In genomic region chr2:20485612-20485926, GRCh38 we compare ENCODE assay signal across 28 cellular contexts.
"Had no signal": no experiment of that assay in that cellular context is flagged by ENCODE, and none has a peak within 500 bp of the region (broad histone marks: within the 10 kb centered on the region; RNA-seq: fewer than 3 reads in every experiment).

No MANE protein-coding gene starts in this region.

- H3K27me3 ChIP-seq: brain microvascular endothelial cell, foreskin keratinocyte, heart left ventricle, left lung, pancreas, stomach, transverse colon had no signal

- H3K9me3 Mint-ChIP-seq: activated T-helper 1 cell treated with anti-CD3 and anti-CD28 coated beads, Interleukin-12 subunit alpha, Interleukin-12 subunit beta, Interleukin-2, Interleukin-4 antibody, amounts not matched to agents 30 ng/mL and 10 ng/mL and 1 ng/mL, durations not matched to agents 14 hours and 24 hours and 36 hours; endodermal cell; mesothelial cell of epicardium; naive B cell; stimulated activated naive B cell treated with anti-CD40 and anti-IgM and Interleukin-4, amounts not matched to agents 10 μg/mL and 1 μg/mL and 100 μg/mL, for 72 hours had no signal

- H3K27ac Mint-ChIP-seq: activated CD4-positive, alpha-beta T cell treated with anti-CD3 and anti-CD28 coated beads for 36 hours; activated T-helper 1 cell treated with anti-CD3 and anti-CD28 coated beads, Interleukin-12 subunit alpha, Interleukin-12 subunit beta, Interleukin-2, Interleukin-4 antibody, amounts not matched to agents 30 ng/mL and 10 ng/mL and 1 ng/mL, durations not matched to agents 14 hours and 24 hours and 36 hours; endodermal cell; mesothelial cell of epicardium; naive B cell; stimulated activated naive B cell treated with anti-CD40 and anti-IgM and Interleukin-4, amounts not matched to agents 10 μg/mL and 1 μg/mL and 100 μg/mL, for 72 hours had no signal

- H3K27ac ChIP-seq: brain microvascular endothelial cell, foreskin keratinocyte, heart left ventricle, left lung, pancreas, prostate gland, transverse colon had no signal

- H3K36me3 Mint-ChIP-seq: mesothelial cell of epicardium; naive B cell; stimulated activated naive B cell treated with anti-CD40 and anti-IgM and Interleukin-4, amounts not matched to agents 10 μg/mL and 1 μg/mL and 100 μg/mL, for 72 hours had no signal

- H3K4me1 Mint-ChIP-seq: activated CD4-positive, alpha-beta T cell treated with anti-CD3 and anti-CD28 coated beads for 36 hours; naive B cell had no signal

- H3K27me3 Mint-ChIP-seq: naive B cell; stimulated activated naive B cell treated with anti-CD40 and anti-IgM and Interleukin-4, amounts not matched to agents 10 μg/mL and 1 μg/mL and 100 μg/mL, for 72 hours had no signal

- DNase-seq: activated CD4-positive, alpha-beta T cell treated with anti-CD3 and anti-CD28 coated beads for 36 hours; activated CD4-positive, alpha-beta T cell treated with anti-CD3 and anti-CD28 coated beads, Interleukin-2, amount 50 U/mL, for 4 hours; activated CD4-positive, CD25-positive, alpha-beta regulatory T cell; activated gamma-delta T cell treated with Interleukin-2 at 50 U/mL for 16 hours; activated naive CD4-positive, alpha-beta T cell treated with anti-CD3 and anti-CD28 coated beads, Interleukin-2, amount 50 U/mL, for 16 hours; activated T-cell treated with anti-CD3 and anti-CD28 coated beads, Interleukin-2, amount 50 U/mL, for 1 hour; amniotic stem cell; brain microvascular endothelial cell; caudate nucleus; foreskin keratinocyte; heart left ventricle; hypothalamus; kidney glomerular epithelial cell; left lung; naive B cell; nucleus accumbens; pancreas; retina; stimulated activated CD4-positive, alpha-beta T cell treated with anti-CD3 and anti-CD28 coated beads, Interleukin-15, amount 100 ng/mL, for 24 hours; stimulated activated CD4-positive, alpha-beta T cell treated with anti-CD3 and anti-CD28 coated beads, Interleukin-2, amount 100 ng/mL, for 24 hours; stimulated activated naive B cell treated with anti-CD40 and anti-IgM and Interleukin-4, amounts not matched to agents 10 μg/mL and 1 μg/mL and 100 μg/mL, for 72 hours; transverse colon had no signal

- H3K4me3 Mint-ChIP-seq: activated CD4-positive, alpha-beta T cell treated with anti-CD3 and anti-CD28 coated beads for 36 hours; activated T-helper 1 cell treated with anti-CD3 and anti-CD28 coated beads, Interleukin-12 subunit alpha, Interleukin-12 subunit beta, Interleukin-2, Interleukin-4 antibody, amounts not matched to agents 30 ng/mL and 10 ng/mL and 1 ng/mL, durations not matched to agents 14 hours and 24 hours and 36 hours; endodermal cell; mesothelial cell of epicardium; naive B cell; stimulated activated naive B cell treated with anti-CD40 and anti-IgM and Interleukin-4, amounts not matched to agents 10 μg/mL and 1 μg/mL and 100 μg/mL, for 72 hours had no signal

- H3K4me3 ChIP-seq: heart left ventricle, left lung, lung, pancreas, prostate gland, stomach, transverse colon had no signal

- H3K9me3 ChIP-seq: heart left ventricle, left lung, pancreas, prostate gland, stomach, transverse colon had no signal

- H3K36me3 ChIP-seq: brain microvascular endothelial cell, heart left ventricle, left lung, pancreas, prostate gland, stomach, transverse colon had no signal

- H3K4me1 ChIP-seq: pancreas, prostate gland had no signal
